ENCODE assay signal across 1 cellular context in the genomic region with DNA sequence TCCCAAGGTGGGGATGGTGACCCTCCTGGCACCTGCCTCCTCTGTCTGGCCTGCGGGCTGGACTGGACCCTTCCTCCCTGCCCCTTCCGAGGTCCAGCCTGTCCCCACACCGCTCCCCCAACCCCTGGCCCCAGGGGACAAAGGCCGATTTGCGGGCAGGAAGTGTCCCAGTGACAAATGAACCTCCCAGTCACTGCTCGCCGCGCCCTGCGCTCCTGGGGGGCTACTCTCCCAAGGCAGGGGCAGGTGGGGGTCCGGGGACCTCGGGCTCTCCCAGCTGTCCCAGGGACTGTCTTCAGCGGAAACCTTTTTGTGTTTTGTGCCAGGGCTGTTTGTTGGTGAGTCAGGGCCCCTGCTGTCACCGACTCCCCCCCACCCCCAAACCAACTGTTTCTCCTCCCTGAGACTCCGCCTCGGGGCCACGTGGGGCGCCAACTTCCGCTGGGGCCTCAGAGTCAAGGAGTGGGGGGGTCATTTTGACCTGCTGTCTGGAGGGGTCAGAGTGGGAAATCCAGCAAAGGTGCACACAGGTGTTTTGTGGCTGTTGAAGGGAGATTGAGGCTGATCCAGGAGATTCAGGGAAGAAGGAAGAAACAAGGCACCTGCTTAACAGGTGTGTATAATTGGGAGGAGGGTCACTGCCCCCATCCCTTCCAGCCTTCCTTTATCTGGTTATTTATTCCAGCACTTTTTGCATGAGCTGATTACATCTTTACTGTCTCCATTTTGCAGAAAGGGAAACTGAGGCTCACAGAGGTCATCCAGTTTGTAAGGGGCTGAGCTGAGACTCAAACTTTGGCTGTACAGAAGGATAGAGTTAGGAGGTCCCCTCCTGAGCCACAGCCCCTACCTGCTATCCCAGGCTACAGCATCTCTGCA.
TF ChIP-seq lines count a peak whose summit lies in the region.

No MANE protein-coding gene starts in this region.

TF ChIP-seq in HEK293, 187 proteins besides CTCF, POLR2A, EP300 and RAD21 (continued from another document and continues in another):
- TF ChIP-seq ZNF558 (tag by site-specific recombination; IDR thresholded peaks at IDR 0.05), result no peak
- no peak for TF ChIP-seq ZNF155 (tag by site-specific recombination; IDR thresholded peaks at IDR 0.05)
- TF ChIP-seq SCRT1 (tag by site-specific recombination; IDR thresholded peaks at IDR 0.05; ENCODE audit: borderline replicate concordance), result peak; percentile 70
- TF ChIP-seq ZNF391 (tag by site-specific recombination; IDR thresholded peaks at IDR 0.05; ENCODE audit: borderline replicate concordance, low read depth), result no peak
- TF ChIP-seq ZFHX2 (tag by site-specific recombination; conservative IDR thresholded peaks at IDR 0.05), result no peak
- TF ChIP-seq ZEB2 (tag by site-specific recombination; IDR thresholded peaks at IDR 0.05), result peak; percentile 73
- no peak for TF ChIP-seq YY2 (tag by site-specific recombination; IDR thresholded peaks at IDR 0.05)
- TF ChIP-seq ZNF175 (tag by site-specific recombination; IDR thresholded peaks at IDR 0.05), result no peak
- no peak for TF ChIP-seq ZNF76 (tag by site-specific recombination; IDR thresholded peaks at IDR 0.05; ENCODE audit: borderline replicate concordance, low read depth)
- TF ChIP-seq ZNF335 (tag by site-specific recombination; conservative IDR thresholded peaks at IDR 0.05), result peak; percentile 76
- TF ChIP-seq ZNF37A (tag by site-specific recombination; IDR thresholded peaks at IDR 0.05), result no peak
- no peak for TF ChIP-seq ZNF211 (tag by site-specific recombination; IDR thresholded peaks at IDR 0.05; ENCODE audit: low read depth)
- TF ChIP-seq, protein P1, sequence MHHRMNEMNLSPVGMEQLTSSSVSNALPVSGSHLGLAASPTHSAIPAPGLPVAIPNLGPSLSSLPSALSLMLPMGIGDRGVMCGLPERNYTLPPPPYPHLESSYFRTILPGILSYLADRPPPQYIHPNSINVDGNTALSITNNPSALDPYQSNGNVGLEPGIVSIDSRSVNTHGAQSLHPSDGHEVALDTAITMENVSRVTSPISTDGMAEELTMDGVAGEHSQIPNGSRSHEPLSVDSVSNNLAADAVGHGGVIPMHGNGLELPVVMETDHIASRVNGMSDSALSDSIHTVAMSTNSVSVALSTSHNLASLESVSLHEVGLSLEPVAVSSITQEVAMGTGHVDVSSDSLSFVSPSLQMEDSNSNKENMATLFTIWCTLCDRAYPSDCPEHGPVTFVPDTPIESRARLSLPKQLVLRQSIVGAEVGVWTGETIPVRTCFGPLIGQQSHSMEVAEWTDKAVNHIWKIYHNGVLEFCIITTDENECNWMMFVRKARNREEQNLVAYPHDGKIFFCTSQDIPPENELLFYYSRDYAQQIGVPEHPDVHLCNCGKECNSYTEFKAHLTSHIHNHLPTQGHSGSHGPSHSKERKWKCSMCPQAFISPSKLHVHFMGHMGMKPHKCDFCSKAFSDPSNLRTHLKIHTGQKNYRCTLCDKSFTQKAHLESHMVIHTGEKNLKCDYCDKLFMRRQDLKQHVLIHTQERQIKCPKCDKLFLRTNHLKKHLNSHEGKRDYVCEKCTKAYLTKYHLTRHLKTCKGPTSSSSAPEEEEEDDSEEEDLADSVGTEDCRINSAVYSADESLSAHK (tag by site-specific recombination; IDR thresholded peaks at IDR 0.05), result no peak
- no peak for TF ChIP-seq ZNF560 (tag by site-specific recombination; IDR thresholded peaks at IDR 0.05; ENCODE audit: borderline replicate concordance)
- TF ChIP-seq, protein P2, sequence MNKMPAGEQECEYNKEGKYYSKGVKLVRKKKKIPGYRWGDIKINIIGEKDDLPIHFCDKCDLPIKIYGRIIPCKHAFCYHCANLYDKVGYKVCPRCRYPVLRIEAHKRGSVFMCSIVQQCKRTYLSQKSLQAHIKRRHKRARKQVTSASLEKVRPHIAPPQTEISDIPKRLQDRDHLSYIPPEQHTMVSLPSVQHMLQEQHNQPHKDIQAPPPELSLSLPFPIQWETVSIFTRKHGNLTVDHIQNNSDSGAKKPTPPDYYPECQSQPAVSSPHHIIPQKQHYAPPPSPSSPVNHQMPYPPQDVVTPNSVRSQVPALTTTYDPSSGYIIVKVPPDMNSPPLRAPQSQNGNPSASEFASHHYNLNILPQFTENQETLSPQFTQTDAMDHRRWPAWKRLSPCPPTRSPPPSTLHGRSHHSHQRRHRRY (tag by site-specific recombination; IDR thresholded peaks at IDR 0.05), result no peak
- no peak for TF ChIP-seq ZNF394 (tag by site-specific recombination; IDR thresholded peaks at IDR 0.05; ENCODE audit: borderline replicate concordance)
- TF ChIP-seq ZNF146 (tag by site-specific recombination; IDR thresholded peaks at IDR 0.05), result no peak
- no peak for TF ChIP-seq ZNF48 (tag by site-specific recombination; IDR thresholded peaks at IDR 0.05)
- TF ChIP-seq ZNF571 (tag by site-specific recombination; IDR thresholded peaks at IDR 0.05), result no peak
- TF ChIP-seq, protein P3, sequence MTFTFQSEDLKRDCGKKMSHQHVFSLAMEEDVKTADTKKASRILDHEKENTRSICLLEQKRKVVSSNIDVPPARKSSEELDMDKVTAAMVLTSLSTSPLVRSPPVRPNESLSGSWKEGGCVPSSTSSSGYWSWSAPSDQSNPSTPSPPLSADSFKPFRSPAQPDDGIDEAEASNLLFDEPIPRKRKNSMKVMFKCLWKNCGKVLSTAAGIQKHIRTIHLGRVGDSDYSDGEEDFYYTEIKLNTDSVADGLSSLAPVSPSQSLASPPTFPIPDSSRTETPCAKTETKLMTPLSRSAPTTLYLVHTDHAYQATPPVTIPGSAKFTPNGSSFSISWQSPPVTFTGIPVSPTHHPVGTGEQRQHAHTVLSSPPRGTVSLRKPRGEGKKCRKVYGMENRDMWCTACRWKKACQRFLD (tag by site-specific recombination; IDR thresholded peaks at IDR 0.05), result no peak
- TF ChIP-seq, protein P4, sequence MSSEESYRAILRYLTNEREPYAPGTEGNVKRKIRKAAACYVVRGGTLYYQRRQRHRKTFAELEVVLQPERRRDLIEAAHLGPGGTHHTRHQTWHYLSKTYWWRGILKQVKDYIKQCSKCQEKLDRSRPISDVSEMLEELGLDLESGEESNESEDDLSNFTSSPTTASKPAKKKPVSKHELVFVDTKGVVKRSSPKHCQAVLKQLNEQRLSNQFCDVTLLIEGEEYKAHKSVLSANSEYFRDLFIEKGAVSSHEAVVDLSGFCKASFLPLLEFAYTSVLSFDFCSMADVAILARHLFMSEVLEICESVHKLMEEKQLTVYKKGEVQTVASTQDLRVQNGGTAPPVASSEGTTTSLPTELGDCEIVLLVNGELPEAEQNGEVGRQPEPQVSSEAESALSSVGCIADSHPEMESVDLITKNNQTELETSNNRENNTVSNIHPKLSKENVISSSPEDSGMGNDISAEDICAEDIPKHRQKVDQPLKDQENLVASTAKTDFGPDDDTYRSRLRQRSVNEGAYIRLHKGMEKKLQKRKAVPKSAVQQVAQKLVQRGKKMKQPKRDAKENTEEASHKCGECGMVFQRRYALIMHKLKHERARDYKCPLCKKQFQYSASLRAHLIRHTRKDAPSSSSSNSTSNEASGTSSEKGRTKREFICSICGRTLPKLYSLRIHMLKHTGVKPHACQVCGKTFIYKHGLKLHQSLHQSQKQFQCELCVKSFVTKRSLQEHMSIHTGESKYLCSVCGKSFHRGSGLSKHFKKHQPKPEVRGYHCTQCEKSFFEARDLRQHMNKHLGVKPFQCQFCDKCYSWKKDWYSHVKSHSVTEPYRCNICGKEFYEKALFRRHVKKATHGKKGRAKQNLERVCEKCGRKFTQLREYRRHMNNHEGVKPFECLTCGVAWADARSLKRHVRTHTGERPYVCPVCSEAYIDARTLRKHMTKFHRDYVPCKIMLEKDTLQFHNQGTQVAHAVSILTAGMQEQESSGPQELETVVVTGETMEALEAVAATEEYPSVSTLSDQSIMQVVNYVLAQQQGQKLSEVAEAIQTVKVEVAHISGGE (tag by site-specific recombination; conservative IDR thresholded peaks at IDR 0.05; ENCODE audit: low read depth), result peak; percentile 65
- TF ChIP-seq ZNF133 (tag by site-specific recombination; IDR thresholded peaks at IDR 0.05), result no peak
- no peak for TF ChIP-seq ZBTB7A (tag by site-specific recombination; IDR thresholded peaks at IDR 0.05; ENCODE audit: low read depth)
- TF ChIP-seq ZNF776 (tag by site-specific recombination; IDR thresholded peaks at IDR 0.05; ENCODE audit: borderline replicate concordance), result no peak
- TF ChIP-seq, protein P5, sequence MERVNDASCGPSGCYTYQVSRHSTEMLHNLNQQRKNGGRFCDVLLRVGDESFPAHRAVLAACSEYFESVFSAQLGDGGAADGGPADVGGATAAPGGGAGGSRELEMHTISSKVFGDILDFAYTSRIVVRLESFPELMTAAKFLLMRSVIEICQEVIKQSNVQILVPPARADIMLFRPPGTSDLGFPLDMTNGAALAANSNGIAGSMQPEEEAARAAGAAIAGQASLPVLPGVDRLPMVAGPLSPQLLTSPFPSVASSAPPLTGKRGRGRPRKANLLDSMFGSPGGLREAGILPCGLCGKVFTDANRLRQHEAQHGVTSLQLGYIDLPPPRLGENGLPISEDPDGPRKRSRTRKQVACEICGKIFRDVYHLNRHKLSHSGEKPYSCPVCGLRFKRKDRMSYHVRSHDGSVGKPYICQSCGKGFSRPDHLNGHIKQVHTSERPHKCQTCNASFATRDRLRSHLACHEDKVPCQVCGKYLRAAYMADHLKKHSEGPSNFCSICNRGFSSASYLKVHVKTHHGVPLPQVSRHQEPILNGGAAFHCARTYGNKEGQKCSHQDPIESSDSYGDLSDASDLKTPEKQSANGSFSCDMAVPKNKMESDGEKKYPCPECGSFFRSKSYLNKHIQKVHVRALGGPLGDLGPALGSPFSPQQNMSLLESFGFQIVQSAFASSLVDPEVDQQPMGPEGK (tag by site-specific recombination; IDR thresholded peaks at IDR 0.05), result peak; percentile 65
- TF ChIP-seq ZNF473 (tag by site-specific recombination; IDR thresholded peaks at IDR 0.05), result no peak
- TF ChIP-seq ZXDB (tag by site-specific recombination; IDR thresholded peaks at IDR 0.05), result peak; percentile 24; the same call in 1 of the 2 replicates
- TF ChIP-seq ZNF530 (tag by site-specific recombination; IDR thresholded peaks at IDR 0.05; ENCODE audit: low read depth), result no peak
- no peak for TF ChIP-seq ZNF169 (tag by site-specific recombination; IDR thresholded peaks at IDR 0.05)
- TF ChIP-seq, protein P6, sequence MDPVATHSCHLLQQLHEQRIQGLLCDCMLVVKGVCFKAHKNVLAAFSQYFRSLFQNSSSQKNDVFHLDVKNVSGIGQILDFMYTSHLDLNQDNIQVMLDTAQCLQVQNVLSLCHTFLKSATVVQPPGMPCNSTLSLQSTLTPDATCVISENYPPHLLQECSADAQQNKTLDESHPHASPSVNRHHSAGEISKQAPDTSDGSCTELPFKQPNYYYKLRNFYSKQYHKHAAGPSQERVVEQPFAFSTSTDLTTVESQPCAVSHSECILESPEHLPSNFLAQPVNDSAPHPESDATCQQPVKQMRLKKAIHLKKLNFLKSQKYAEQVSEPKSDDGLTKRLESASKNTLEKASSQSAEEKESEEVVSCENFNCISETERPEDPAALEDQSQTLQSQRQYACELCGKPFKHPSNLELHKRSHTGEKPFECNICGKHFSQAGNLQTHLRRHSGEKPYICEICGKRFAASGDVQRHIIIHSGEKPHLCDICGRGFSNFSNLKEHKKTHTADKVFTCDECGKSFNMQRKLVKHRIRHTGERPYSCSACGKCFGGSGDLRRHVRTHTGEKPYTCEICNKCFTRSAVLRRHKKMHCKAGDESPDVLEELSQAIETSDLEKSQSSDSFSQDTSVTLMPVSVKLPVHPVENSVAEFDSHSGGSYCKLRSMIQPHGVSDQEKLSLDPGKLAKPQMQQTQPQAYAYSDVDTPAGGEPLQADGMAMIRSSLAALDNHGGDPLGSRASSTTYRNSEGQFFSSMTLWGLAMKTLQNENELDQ (tag by site-specific recombination; IDR thresholded peaks at IDR 0.05; ENCODE audit: low read depth), result no peak
- no peak for TF ChIP-seq ZNF529 (tag by site-specific recombination; IDR thresholded peaks at IDR 0.05; ENCODE audit: insufficient replicate concordance)
- no peak for TF ChIP-seq HOXA7 (CRISPR knock-in tag; IDR thresholded peaks at IDR 0.05; ENCODE audit: borderline replicate concordance)
- TF ChIP-seq, protein P7, sequence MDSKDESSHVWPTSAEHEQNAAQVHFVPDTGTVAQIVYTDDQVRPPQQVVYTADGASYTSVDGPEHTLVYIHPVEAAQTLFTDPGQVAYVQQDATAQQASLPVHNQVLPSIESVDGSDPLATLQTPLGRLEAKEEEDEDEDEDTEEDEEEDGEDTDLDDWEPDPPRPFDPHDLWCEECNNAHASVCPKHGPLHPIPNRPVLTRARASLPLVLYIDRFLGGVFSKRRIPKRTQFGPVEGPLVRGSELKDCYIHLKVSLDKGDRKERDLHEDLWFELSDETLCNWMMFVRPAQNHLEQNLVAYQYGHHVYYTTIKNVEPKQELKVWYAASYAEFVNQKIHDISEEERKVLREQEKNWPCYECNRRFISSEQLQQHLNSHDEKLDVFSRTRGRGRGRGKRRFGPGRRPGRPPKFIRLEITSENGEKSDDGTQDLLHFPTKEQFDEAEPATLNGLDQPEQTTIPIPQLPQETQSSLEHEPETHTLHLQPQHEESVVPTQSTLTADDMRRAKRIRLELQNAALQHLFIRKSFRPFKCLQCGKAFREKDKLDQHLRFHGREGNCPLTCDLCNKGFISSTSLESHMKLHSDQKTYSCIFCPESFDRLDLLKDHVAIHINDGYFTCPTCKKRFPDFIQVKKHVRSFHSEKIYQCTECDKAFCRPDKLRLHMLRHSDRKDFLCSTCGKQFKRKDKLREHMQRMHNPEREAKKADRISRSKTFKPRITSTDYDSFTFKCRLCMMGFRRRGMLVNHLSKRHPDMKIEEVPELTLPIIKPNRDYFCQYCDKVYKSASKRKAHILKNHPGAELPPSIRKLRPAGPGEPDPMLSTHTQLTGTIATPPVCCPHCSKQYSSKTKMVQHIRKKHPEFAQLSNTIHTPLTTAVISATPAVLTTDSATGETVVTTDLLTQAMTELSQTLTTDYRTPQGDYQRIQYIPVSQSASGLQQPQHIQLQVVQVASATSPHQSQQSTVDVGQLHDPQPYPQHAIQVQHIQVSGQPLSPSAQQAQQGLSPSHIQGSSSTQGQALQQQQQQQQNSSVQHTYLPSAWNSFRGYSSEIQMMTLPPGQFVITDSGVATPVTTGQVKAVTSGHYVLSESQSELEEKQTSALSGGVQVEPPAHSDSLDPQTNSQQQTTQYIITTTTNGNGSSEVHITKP (tag by site-specific recombination; IDR thresholded peaks at IDR 0.05), result peak; percentile 88
- no peak for TF ChIP-seq ZNF791 (tag by site-specific recombination; IDR thresholded peaks at IDR 0.05)
- TF ChIP-seq ZNF768 (tag by site-specific recombination; IDR thresholded peaks at IDR 0.05), result no peak
- TF ChIP-seq HOXC10 (CRISPR knock-in tag; IDR thresholded peaks at IDR 0.05), result no peak
- TF ChIP-seq ZNF521 (tag by site-specific recombination; IDR thresholded peaks at IDR 0.05), result no peak
- TF ChIP-seq ZNF555 (tag by site-specific recombination; conservative IDR thresholded peaks at IDR 0.05), result no peak
- TF ChIP-seq RBAK (tag by site-specific recombination; IDR thresholded peaks at IDR 0.05), result no peak
